ENCODE assay signal across 34 cellular contexts in genomic region chr1:242802973-242803372, GRCh38.
"Had no signal": no experiment of that assay in that cellular context is flagged by ENCODE, and none has a peak within 500 bp of the region (broad histone marks: within the 10 kb centered on the region; RNA-seq: fewer than 3 reads in every experiment).

No MANE protein-coding gene starts in this region.

- H3K9ac ChIP-seq: KMS-11 had no signal

- H3K4me2 ChIP-seq: KMS-11 had no signal

- H3K27ac ChIP-seq: KMS-11 had no signal

- H3K36me3 ChIP-seq: MG63 had no signal

- H3K4me3 ChIP-seq: MG63 had no signal

- DNase-seq: Karpas-422, Kasumi-1, MG63, MM.1S, MV-4-11, NCI-H1048, NCI-H1092, NCI-H1092 treated with DMSO at 0.1 percent for 48 hours, NCI-H1105, NCI-H1105 treated with DMSO at 0.1 percent for 48 hours, NCI-H1417, NCI-H1417 treated with DMSO at 0.1 percent for 48 hours, NCI-H1436, NCI-H1436 treated with DMSO at 0.1 percent for 48 hours, NCI-H146, NCI-H1694, NCI-H1694 treated with DMSO at 0.1 percent for 48 hours, NCI-H187, NCI-H187 treated with DMSO at 0.1 percent for 48 hours, NCI-H1930, NCI-H2029, NCI-H2029 treated with DMSO at 0.1 percent for 48 hours, NCI-H2081, NCI-H2081 treated with DMSO at 0.1 percent for 48 hours, NCI-H2107, NCI-H2171, NCI-H2171 treated with DMSO at 0.1 percent for 48 hours, NCI-H2227 treated with DMSO at 0.1 percent for 48 hours, NCI-H226, NCI-H345, NCI-H446, NCI-H446 treated with DMSO at 0.1 percent for 48 hours, NCI-H510A had no signal

- H3K9me3 ChIP-seq: MG63 had no signal

- H3K27me3 ChIP-seq: MG63 had no signal
